In the genomic region with DNA sequence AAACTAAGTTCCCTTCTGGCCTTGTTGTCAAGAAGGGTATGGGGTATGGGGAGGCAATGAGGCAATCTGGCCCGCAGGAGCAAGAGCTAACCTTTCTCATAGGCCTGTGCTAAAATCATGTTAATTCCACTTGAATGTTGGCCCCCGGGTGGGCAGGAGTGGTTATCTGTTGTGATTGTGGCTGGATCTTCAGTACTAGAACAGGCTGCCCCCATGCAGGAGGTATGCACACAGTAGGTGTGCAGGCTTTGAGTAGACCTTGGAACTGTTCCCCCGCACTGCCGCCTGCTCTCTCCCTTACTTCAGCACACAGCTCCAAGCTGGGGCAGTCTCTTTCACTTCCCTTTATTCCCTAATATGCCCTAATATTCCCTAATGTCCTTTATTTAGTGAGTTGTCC, we compare ENCODE assay signal across 15 cellular contexts. TPM values are rescaled to one million over a fixed set of nuclear protein-coding genes. Genes with fewer than 3 reads are reported as not detected.
DNase-seq lines count a peak whose midpoint lies in the region; ATAC-seq and TF ChIP-seq lines count a peak whose summit lies in the region.
"Had no signal": no experiment of that assay in that cellular context is flagged by ENCODE, and none has a peak within 500 bp of the region (broad histone marks: within the 10 kb centered on the region; RNA-seq: fewer than 3 reads in every experiment).

No MANE protein-coding gene starts in this region.

- H3K27ac Mint-ChIP-seq in stimulated activated naive B cell treated with anti-CD40 and anti-IgM and Interleukin-4, amounts not matched to agents 10 μg/mL and 1 μg/mL and 100 μg/mL, for 72 hours: no peak overlapping the region
- H3K27ac Mint-ChIP-seq: activated naive CD8-positive, alpha-beta T cell had no signal

- H3K4me3 Mint-ChIP-seq in stimulated activated naive B cell treated with anti-CD40 and anti-IgM and Interleukin-4, amounts not matched to agents 10 μg/mL and 1 μg/mL and 100 μg/mL, for 72 hours: no peak overlapping the region
- H3K4me3 Mint-ChIP-seq: activated naive CD8-positive, alpha-beta T cell; T-cell had no signal

- no peaks in the 10 kb centered on the region for H3K36me3 Mint-ChIP-seq in stimulated activated naive B cell treated with anti-CD40 and anti-IgM and Interleukin-4, amounts not matched to agents 10 μg/mL and 1 μg/mL and 100 μg/mL, for 72 hours
- H3K36me3 Mint-ChIP-seq: activated naive CD8-positive, alpha-beta T cell; T-cell had no signal

- peaks cover 18% of the 10 kb centered on the region for H4K20me1 ChIP-seq in smooth muscle cell (ENCODE audit: low read depth)

- no peaks in the 10 kb centered on the region for H3K9me3 Mint-ChIP-seq in stimulated activated naive B cell treated with anti-CD40 and anti-IgM and Interleukin-4, amounts not matched to agents 10 μg/mL and 1 μg/mL and 100 μg/mL, for 72 hours
- H3K9me3 Mint-ChIP-seq: T-cell had no signal

- H2AFZ ChIP-seq in smooth muscle cell (ENCODE audit: low read depth): no peak overlapping the region

- WGBS in right lobe of liver (ENCODE audit: insufficient coverage, low coverage, low lambda C conversion rate, missing lambda C conversion rate): 57% methylated on average over 2 of the region's 4 CpGs
- 84% methylated on average over 4 of the region's 4 CpGs for WGBS in smooth muscle cell (ENCODE audit: low lambda C conversion rate)

- peaks cover 0 to 59% (median 29%) of the 10 kb centered on the region in 4 donors for H3K4me1 ChIP-seq in right lobe of liver
- peaks cover 15% of the 10 kb centered on the region for H3K4me1 ChIP-seq in smooth muscle cell (ENCODE audit: low read depth)

- peak overlapping the region; percentile 46 for H3K27ac ChIP-seq in brain microvascular endothelial cell
- H3K27ac ChIP-seq in right lobe of liver: peak overlapping the region; percentile 66 to 99 (median 97)
- peak overlapping the region; percentile 58 for H3K27ac ChIP-seq in smooth muscle cell (ENCODE audit: low read depth)

- H3K36me3 ChIP-seq in H7 (replicated peaks; ENCODE audit: control insufficient read depth, insufficient read depth, low read length): peaks cover 2% of the 10 kb centered on the region
- H3K36me3 ChIP-seq in brain microvascular endothelial cell (replicated peaks): no peaks in the 10 kb centered on the region
- H3K36me3 ChIP-seq in right lobe of liver: no peaks in the 10 kb centered on the region
- H3K36me3 ChIP-seq in smooth muscle cell (ENCODE audit: low read depth): no peaks in the 10 kb centered on the region

- peak overlapping the region; percentile 56 for H3K4me2 ChIP-seq in smooth muscle cell

- intact Hi-C loops in right lobe of liver (cut with DNase I): no loop called here

- DNase-seq in H7: peak; percentile 30
- no peak for DNase-seq in brain microvascular endothelial cell
- no peak for DNase-seq in right lobe of liver
- DNase-seq in smooth muscle cell (lab: John Stamatoyannopoulos, UW; ENCODE audit: unreplicated experiment): no peak
- no peak for DNase-seq in stimulated activated naive B cell treated with anti-CD40 and anti-IgM and Interleukin-4, amounts not matched to agents 10 μg/mL and 1 μg/mL and 100 μg/mL, for 72 hours
- DNase-seq in activated effector memory CD4-positive, alpha-beta T cell treated with Interleukin-2 at 50 U/mL for 16 hours: no peak
- no peak for DNase-seq in epidermal melanocyte (ENCODE audit: insufficient read length, low spot score)
- DNase-seq: activated CD4-positive, CD25-positive, alpha-beta regulatory T cell; cerebellar nuclear complex; DMS53; glutamatergic neuron; NCI-H524 treated with DMSO at 0.1 percent for 48 hours; T-cell had no signal

- TF ChIP-seq CTCF in brain microvascular endothelial cell (IDR thresholded peaks at IDR 0.05; ENCODE audit: low read depth, low read length, missing control alignments) (no peak), right lobe of liver (IDR thresholded peaks at IDR 0.05) (no peak), smooth muscle cell (IDR thresholded peaks at IDR 0.05; ENCODE audit: borderline replicate concordance, insufficient read depth, poor library complexity, severe bottlenecking) (no peak)

- no peak for TF ChIP-seq POLR2A in right lobe of liver (IDR thresholded peaks at IDR 0.05)

- in situ Hi-C loops in brain microvascular endothelial cell (cut with HindIII; ENCODE audit: low pct_ligation_motif_present, low sequenced_read_pairs): no loop called here

- H3K27me3 ChIP-seq in H7 (ENCODE audit: control insufficient read depth, insufficient read depth, low read length) (no peaks in the 10 kb centered on the region), brain microvascular endothelial cell (replicated peaks) (no peaks in the 10 kb centered on the region), right lobe of liver (no peaks in the 10 kb centered on the region), smooth muscle cell (ENCODE audit: low read depth) (no peaks in the 10 kb centered on the region)

- H3K27me3 Mint-ChIP-seq in stimulated activated naive B cell treated with anti-CD40 and anti-IgM and Interleukin-4, amounts not matched to agents 10 μg/mL and 1 μg/mL and 100 μg/mL, for 72 hours: no peaks in the 10 kb centered on the region
- H3K27me3 Mint-ChIP-seq: activated naive CD8-positive, alpha-beta T cell had no signal

- peaks cover 10% of the 10 kb centered on the region for H3F3A ChIP-seq in smooth muscle cell (ENCODE audit: low read depth)

- ATAC-seq in right lobe of liver: no peak
- ATAC-seq in stimulated activated naive B cell treated with anti-CD40 and anti-IgM and Interleukin-4, amounts not matched to agents 10 μg/mL and 1 μg/mL and 100 μg/mL, for 72 hours (replicated peaks): no peak
- ATAC-seq in GM21423 (IDR thresholded peaks at IDR 0.05; ENCODE audit: unreplicated experiment): no peak
- ATAC-seq: T-cell had no signal

- H3K9me3 ChIP-seq in right lobe of liver (no peaks in the 10 kb centered on the region), smooth muscle cell (replicated peaks; ENCODE audit: low read depth) (no peaks in the 10 kb centered on the region)

- H3K79me2 ChIP-seq in smooth muscle cell (ENCODE audit: low read depth): no peaks in the 10 kb centered on the region

- peaks cover 0 to 5% of the 10 kb centered on the region in 2 donors for H3K4me1 Mint-ChIP-seq in stimulated activated naive B cell treated with anti-CD40 and anti-IgM and Interleukin-4, amounts not matched to agents 10 μg/mL and 1 μg/mL and 100 μg/mL, for 72 hours
- H3K4me1 Mint-ChIP-seq: T-cell had no signal

- no peak overlapping the region for H3K9ac ChIP-seq in smooth muscle cell (ENCODE audit: low read depth)

- H3K4me3 ChIP-seq in H7 (ENCODE audit: insufficient read depth, low read depth, low read length) (no peak overlapping the region), brain microvascular endothelial cell (ENCODE audit: low read depth, low read length) (no peak overlapping the region), right lobe of liver (no peak overlapping the region), smooth muscle cell (no peak overlapping the region)

RNA-seq across cellular contexts. Expression of gene TANGO6, which starts 52.4 kb away (rescaled TPM):
- total RNA-seq in H7 (2014; rRNA removed; shearing (Covaris generic)): 13.2 and 16.7 TPM in 2 replicates
- total RNA-seq in right lobe of liver (10 to 100 TPM; 10.9 to 15.5 (median 14.2) TPM), smooth muscle cell (4.5 and 11.2 TPM in 2 replicates)
- 2.7 and 5.2 TPM in 2 replicates for polyA plus RNA-seq in smooth muscle cell

RNA-seq across cellular contexts. Expression of gene CDH1, which starts 53.9 kb away (rescaled TPM):
- 19.0 and 38.6 TPM in 2 replicates for total RNA-seq in H7 (2014; rRNA removed; shearing (Covaris generic))
- total RNA-seq in right lobe of liver (100 to 1,000 TPM in 1 of 6 experiments, 10 to 100 TPM in 5; 54.3 to 130 (median 76.5) TPM), smooth muscle cell (44.3 and 45.8 TPM in 2 replicates)
- 4.7 and 28.0 TPM in 2 replicates for polyA plus RNA-seq in smooth muscle cell

Comparison
In these comparisons a context has a peak if more than half of its experiments do, and no peak if none do; other contexts are left out.
1. H3K27ac ChIP-seq: peak in every context shown above with its lines; median percentile 97 in right lobe of liver; 58 in smooth muscle cell; 46 in brain microvascular endothelial cell.